In genomic region chr1:228212966-228213844, GRCh38 we compare ENCODE assay signal across 8 cellular contexts.
DNase-seq lines count a peak whose midpoint lies in the region; ATAC-seq and TF ChIP-seq lines count a peak whose summit lies in the region.

No MANE protein-coding gene starts in this region.

- H3K27me3 ChIP-seq in RWPE2 (ENCODE audit: insufficient read depth, poor library complexity, severe bottlenecking) = no peaks in the 10 kb centered on the region
- H3K27me3 ChIP-seq in neutrophil = peaks cover 46% of the 10 kb centered on the region
- H3K27me3 ChIP-seq in subcutaneous abdominal adipose tissue (ENCODE audit: control insufficient read depth in 5 of 5, insufficient read depth in 4 of 5, low read length in 5 of 5) = peaks cover 15 to 29% (median 25%) of the 10 kb centered on the region in 5 donors

- H3K27ac ChIP-seq in KOPT-K1 (ENCODE audit: low read depth, low read length, poor library complexity, severe bottlenecking) (peak overlapping the region; percentile 70), RWPE2 (ENCODE audit: poor library complexity, severe bottlenecking) (peak overlapping the region; percentile 49), neutrophil (peak overlapping the region; percentile 22), subcutaneous abdominal adipose tissue (ENCODE audit: low read depth, low read length) (no peak overlapping the region)

- H3K4me1 ChIP-seq in RWPE2 (ENCODE audit: insufficient read depth, poor library complexity, severe bottlenecking) (no peaks in the 10 kb centered on the region), neutrophil (ENCODE audit: control insufficient read depth in 1 of 2, insufficient read depth in 1 of 2, low read depth in 1 of 2, low read length in 1 of 2) (peaks cover 0 to 14% of the 10 kb centered on the region in 2 experiments), subcutaneous abdominal adipose tissue (ENCODE audit: control insufficient read depth in 5 of 5, insufficient read depth in 5 of 5, low read length in 5 of 5) (peaks cover 0 to 17% (median 9%) of the 10 kb centered on the region in 5 donors)

- H3K36me3 ChIP-seq in KOPT-K1 (ENCODE audit: insufficient read depth, low read length) (peaks cover 25% of the 10 kb centered on the region; the same call in 1 of the 2 replicates), RWPE2 (ENCODE audit: low read depth) (no peaks in the 10 kb centered on the region), neutrophil (no peaks in the 10 kb centered on the region), subcutaneous abdominal adipose tissue (ENCODE audit: control insufficient read depth in 5 of 5, insufficient read depth in 5 of 5, low read length in 5 of 5) (no peaks in the 10 kb centered on the region)

- H3K9me3 ChIP-seq in KOPT-K1 (ENCODE audit: insufficient read depth, low read length, poor library complexity, severe bottlenecking) (no peaks in the 10 kb centered on the region), RWPE2 (ENCODE audit: severe bottlenecking) (no peaks in the 10 kb centered on the region), neutrophil (no peaks in the 10 kb centered on the region), subcutaneous abdominal adipose tissue (ENCODE audit: control insufficient read depth in 5 of 5, low read length in 5 of 5) (no peaks in the 10 kb centered on the region)

- ATAC-seq in GM21825 (IDR thresholded peaks at IDR 0.05; ENCODE audit: unreplicated experiment) = peak; percentile 89
- ATAC-seq in RWPE2 (ENCODE audit: low read depth) = peak; percentile 75

- peak overlapping the region in 1 of 5 donors; percentile 41 for H3K9ac ChIP-seq in subcutaneous abdominal adipose tissue (ENCODE audit: low read length in 5 of 5)

- peak; percentile 89 for DNase-seq in DMS53 treated with DMSO at 0.1 percent for 48 hours (lab: John Stamatoyannopoulos, UW; ENCODE audit: unreplicated experiment)
- DNase-seq in RWPE2 (ENCODE audit: low spot score) = no peak
- DNase-seq in activated effector memory CD4-positive, alpha-beta T cell treated with Interleukin-2 at 50 U/mL for 16 hours = peak; percentile 85
- DNase-seq in foreskin melanocyte = peak; percentile 70

- peak overlapping the region; percentile 40 for H3K4me3 ChIP-seq in RWPE2 (ENCODE audit: severe bottlenecking)
- H3K4me3 ChIP-seq in neutrophil (ENCODE audit: low read depth in 1 of 2, low read length in 1 of 2) = peak overlapping the region; percentile 27 to 58
- H3K4me3 ChIP-seq in subcutaneous abdominal adipose tissue (ENCODE audit: low read depth in 1 of 5, low read length in 5 of 5) = peak overlapping the region; percentile 56 to 70 (median 59)

- peak; percentile 67 for TF ChIP-seq CTCF in RWPE2 (IDR thresholded peaks at IDR 0.05; ENCODE audit: poor library complexity, severe bottlenecking)
- TF ChIP-seq CTCF in neutrophil (IDR thresholded peaks at IDR 0.05) = peak; percentile 59
